In genomic region chr18:55588001-55588875, GRCh38 we compare ENCODE assay signal across 8 cellular contexts. TPM values are rescaled to one million over a fixed set of nuclear protein-coding genes. Genes with fewer than 3 reads are reported as not detected.
DNase-seq lines count a peak whose midpoint lies in the region; ATAC-seq and TF ChIP-seq lines count a peak whose summit lies in the region.

TCF4 (minus strand) TSS chr18:55588192; CDS start chr18:55587116, 1,076 bp downstream.

- H3K9me3 Mint-ChIP-seq in activated T-cell treated with anti-CD3 and anti-CD28 coated beads, Interleukin-2, amount 50 U/mL, for 72 hours: no peaks in the 10 kb centered on the region

- peaks cover 29% of the 10 kb centered on the region for H3K27me3 Mint-ChIP-seq in activated T-cell treated with anti-CD3 and anti-CD28 coated beads, Interleukin-2, amount 50 U/mL, for 72 hours (ENCODE audit: low read depth)

- H3K4me3 ChIP-seq in AG09309 (ENCODE audit: control insufficient read depth, low read depth, low read length) (peak within 1 kb of the TSS; percentile 73), mucosa of rectum (ENCODE audit: low read length in 2 of 2) (peak within 1 kb of the TSS; percentile 60 to 68), tibial artery (peak within 1 kb of the TSS; percentile 70 to 85)

- H3K36me3 ChIP-seq in mucosa of rectum (ENCODE audit: control insufficient read depth in 2 of 2, insufficient read depth in 2 of 2, low read length in 2 of 2) (no peaks in the 10 kb centered on the region), tibial artery (no peaks in the 10 kb centered on the region)

- H3K4me3 Mint-ChIP-seq in activated T-cell treated with anti-CD3 and anti-CD28 coated beads, Interleukin-2, amount 50 U/mL, for 72 hours: peak within 1 kb of the TSS; percentile 88 to 90

- peak within 1 kb of the TSS; percentile 0 for H3K27ac Mint-ChIP-seq in activated T-cell treated with anti-CD3 and anti-CD28 coated beads, Interleukin-2, amount 50 U/mL, for 72 hours

- H3K4me1 Mint-ChIP-seq in activated T-cell treated with anti-CD3 and anti-CD28 coated beads, Interleukin-2, amount 50 U/mL, for 72 hours (ENCODE audit: low read depth): peaks cover 24% of the 10 kb centered on the region

- TF ChIP-seq CTCF in AG09309 (IDR thresholded peaks at IDR 0.05; ENCODE audit: control insufficient read depth, insufficient read depth, low read depth, low read length, missing control alignments) (no peak), tibial artery (IDR thresholded peaks at IDR 0.05) (no peak)

- intact Hi-C loops in tibial artery (cut with DNase I; ENCODE audit: low total_unique reads): loop anchor here (5.0 kb wide), 3 partner anchors 181 to 346 kb away; no protein-coding TSS in a partner anchor

- ATAC-seq in GM19395 (IDR thresholded peaks at IDR 0.05; ENCODE audit: unreplicated experiment): peak; percentile 27
- peak; percentile 67 to 75 for ATAC-seq in activated T-cell treated with anti-CD3 and anti-CD28 coated beads, Interleukin-2, amount 50 U/mL, for 72 hours (replicated peaks in 1 of 2)
- ATAC-seq in HG02588 (IDR thresholded peaks at IDR 0.05; ENCODE audit: unreplicated experiment): no peak

- no peaks in the 10 kb centered on the region for H3K9me3 ChIP-seq in mucosa of rectum (ENCODE audit: control insufficient read depth in 2 of 2, low read length in 2 of 2)
- H3K9me3 ChIP-seq in tibial artery: no peaks in the 10 kb centered on the region

- H3K36me3 Mint-ChIP-seq in activated T-cell treated with anti-CD3 and anti-CD28 coated beads, Interleukin-2, amount 50 U/mL, for 72 hours (ENCODE audit: insufficient read depth in 2 of 2): peaks cover 6 to 7% of the 10 kb centered on the region in 2 donors

- DNase-seq in AG09309 (ENCODE audit: low read depth) (no peak), NCI-H510A (lab: John Stamatoyannopoulos, UW) (peak; percentile 22), fibroblast of peridontal ligament (ENCODE audit: extremely low read depth) (peak; percentile 60), tibial artery (peak; percentile 51 to 74)
- DNase-seq in activated T-cell treated with anti-CD3 and anti-CD28 coated beads, Interleukin-2, amount 50 U/mL, for 72 hours: peak; percentile 45 to 56

- H3K9ac ChIP-seq in mucosa of rectum (ENCODE audit: low read depth in 1 of 2, low read length in 2 of 2): peak within 1 kb of the TSS; percentile 18 to 33

- peaks cover 0 to 4% of the 10 kb centered on the region in 2 donors for H3K27me3 ChIP-seq in mucosa of rectum (ENCODE audit: control insufficient read depth in 2 of 2, insufficient read depth in 2 of 2, low read length in 2 of 2)
- no peaks in the 10 kb centered on the region for H3K27me3 ChIP-seq in tibial artery

- H3K27ac ChIP-seq in mucosa of rectum (ENCODE audit: low read depth in 2 of 2, low read length in 2 of 2) (peak within 1 kb of the TSS; percentile 38 to 56), tibial artery (peak within 1 kb of the TSS; percentile 76 to 80)

- H3K4me1 ChIP-seq in mucosa of rectum (ENCODE audit: control insufficient read depth in 2 of 2, insufficient read depth in 2 of 2, low read length in 2 of 2) (no peaks in the 10 kb centered on the region), tibial artery (peaks cover 0 to 14% (median 3%) of the 10 kb centered on the region in 4 donors)

RNA-seq across cellular contexts. Expression of gene TCF4, which starts in this region (rescaled TPM):
- 1 to 10 TPM; 1.8 to 2.4 TPM for total RNA-seq in activated T-cell treated with anti-CD3 and anti-CD28 coated beads, Interleukin-2, amount 50 U/mL, for 72 hours
